Comparison of ENCODE assay signal across 8 cellular contexts in genomic region chr5:92641031-92641962, GRCh38.
DNase-seq lines count a peak whose midpoint lies in the region; ATAC-seq and TF ChIP-seq lines count a peak whose summit lies in the region.

No MANE protein-coding gene starts in this region.

- H3K4me1 Mint-ChIP-seq in WTC11: peaks cover 38% of the 10 kb centered on the region

- H3K36me3 Mint-ChIP-seq in WTC11: no peaks in the 10 kb centered on the region

- H3K9me3 Mint-ChIP-seq in WTC11: no peaks in the 10 kb centered on the region

- POLR2A ChIA-PET in WTC11 (lab: Charles Lee): no interaction called here

- peak overlapping the region; percentile 54; the same call in 1 of the 2 replicates for H3K27ac Mint-ChIP-seq in WTC11

- H3K27me3 Mint-ChIP-seq in WTC11 (ENCODE audit: low read depth): no peaks in the 10 kb centered on the region

- TF ChIP-seq CTCF in WTC11 (IDR thresholded peaks at IDR 0.05): no peak

- DNase-seq in ACHN (peak; percentile 50), LoVo (ENCODE audit: low spot score) (peak; percentile 75), WTC11 (ENCODE audit: low spot score) (no peak), kidney tubule cell (ENCODE audit: low spot score) (peak; percentile 72), GDM1 (lab: John Stamatoyannopoulos, UW) (no peak)
- DNase-seq in activated CD4-positive, alpha-beta T cell treated with anti-CD3 and anti-CD28 coated beads for 4 hours: no peak
- DNase-seq in activated CD4-positive, CD25-positive, alpha-beta regulatory T cell treated with anti-CD3 and anti-CD28 coated beads, Interleukin-2, amount 50 U/mL, for 72 hours: no peak

- ATAC-seq in WTC11 (peak; percentile 19; the same call in 1 of the 2 replicates), GM19455 (IDR thresholded peaks at IDR 0.05; ENCODE audit: unreplicated experiment) (no peak)

- peak overlapping the region; percentile 38 for H3K4me3 Mint-ChIP-seq in WTC11

- CTCF ChIA-PET in WTC11 (lab: Charles Lee): no interaction called here

- in situ Hi-C loops in ACHN (cut with HindIII; ENCODE audit: low pct_ligation_motif_present, low pct_unique_long_range_greater_than_20kb, low sequenced_read_pairs): no loop called here

TF ChIP-seq in WTC11, 78 proteins besides CTCF, POLR2A, EP300 and RAD21:
- TF ChIP-seq, protein P1, sequence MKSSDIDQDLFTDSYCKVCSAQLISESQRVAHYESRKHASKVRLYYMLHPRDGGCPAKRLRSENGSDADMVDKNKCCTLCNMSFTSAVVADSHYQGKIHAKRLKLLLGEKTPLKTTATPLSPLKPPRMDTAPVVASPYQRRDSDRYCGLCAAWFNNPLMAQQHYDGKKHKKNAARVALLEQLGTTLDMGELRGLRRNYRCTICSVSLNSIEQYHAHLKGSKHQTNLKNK (CRISPR knock-in tag; IDR thresholded peaks at IDR 0.05): no peak
- TF ChIP-seq E2F5 (CRISPR knock-in tag; IDR thresholded peaks at IDR 0.05): no peak
- TF ChIP-seq GTF2I (CRISPR knock-in tag; conservative IDR thresholded peaks at IDR 0.05): no peak
- TF ChIP-seq TP53 (CRISPR knock-in tag; IDR thresholded peaks at IDR 0.05): no peak
- TF ChIP-seq AR (CRISPR knock-in tag; IDR thresholded peaks at IDR 0.05): no peak
- no peak for TF ChIP-seq OVOL2 (CRISPR knock-in tag; IDR thresholded peaks at IDR 0.05; ENCODE audit: borderline replicate concordance)
- no peak for TF ChIP-seq RORB (CRISPR knock-in tag; IDR thresholded peaks at IDR 0.05)

Comparison
In these comparisons a context has a peak if more than half of its experiments do, and no peak if none do; other contexts are left out.
1. DNase-seq: peak in ACHN (single experiment), LoVo (single experiment) and kidney tubule cell (single experiment); none in WTC11 (single experiment), GDM1 (single experiment), activated CD4-positive, alpha-beta T cell treated with anti-CD3 and anti-CD28 coated beads for 4 hours (0 of 2) and activated CD4-positive, CD25-positive, alpha-beta regulatory T cell treated with anti-CD3 and anti-CD28 coated beads, Interleukin-2, amount 50 U/mL, for 72 hours (single experiment).